Comparison of ENCODE assay signal across 23 cellular contexts in the genomic region with DNA sequence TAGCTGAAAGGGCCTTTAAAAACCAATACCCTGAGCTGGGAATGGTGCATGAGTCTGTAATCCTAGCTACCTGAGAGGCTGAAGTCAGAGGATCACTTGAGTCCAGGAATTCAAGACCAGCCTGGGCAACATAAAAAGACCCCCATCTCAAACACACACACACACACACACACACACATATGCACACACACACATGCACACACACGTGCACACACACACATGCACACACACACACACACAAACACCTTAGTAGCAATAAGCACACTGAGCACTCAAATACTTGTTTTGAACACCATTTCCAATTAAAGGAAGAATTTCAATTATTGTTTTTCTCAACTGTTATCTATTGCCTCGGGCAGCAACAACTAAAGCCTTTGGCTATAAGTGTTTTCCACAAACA. TPM values are rescaled to one million over a fixed set of nuclear protein-coding genes. Genes with fewer than 3 reads are reported as not detected.
DNase-seq lines count a peak whose midpoint lies in the region; ATAC-seq and TF ChIP-seq lines count a peak whose summit lies in the region.
"Had no signal": no experiment of that assay in that cellular context is flagged by ENCODE, and none has a peak within 500 bp of the region (broad histone marks: within the 10 kb centered on the region; RNA-seq: fewer than 3 reads in every experiment).

No MANE protein-coding gene starts in this region.

- H3K4me3 ChIP-seq in CD8-positive, alpha-beta memory T cell (ENCODE audit: low read length): peak overlapping the region; percentile 10
- H3K4me3 ChIP-seq: A549, adrenal gland, body of pancreas, left lung, psoas muscle, SJSA1, thoracic aorta had no signal

- peak overlapping the region; percentile 90 for H3K27ac Mint-ChIP-seq in activated CD8-positive, alpha-beta T cell treated with anti-CD3 and anti-CD28 coated beads, Interleukin-2, amount 10 ng/mL, durations not matched to agents 7 days and 5 days
- no peak overlapping the region for H3K27ac Mint-ChIP-seq in activated CD8-positive, alpha-beta T cell treated with anti-CD3 and anti-CD28 coated beads for 36 hours
- H3K27ac Mint-ChIP-seq in CD8-positive, alpha-beta memory T cell: peak overlapping the region; percentile 6 to 96 (median 90)
- peak overlapping the region; percentile 97 for H3K27ac Mint-ChIP-seq in activated CD4-positive, alpha-beta memory T cell treated with anti-CD3 and anti-CD28 coated beads, Interleukin-2, amount 10 ng/mL, durations not matched to agents 7 days and 5 days
- peak overlapping the region; percentile 82 to 96 (median 88) for H3K27ac Mint-ChIP-seq in naive thymus-derived CD8-positive, alpha-beta T cell

- no peak for ATAC-seq in activated CD8-positive, alpha-beta T cell treated with anti-CD3 and anti-CD28 coated beads, Interleukin-2, amount 10 ng/mL, durations not matched to agents 7 days and 5 days
- no peak for ATAC-seq in activated CD8-positive, alpha-beta T cell treated with anti-CD3 and anti-CD28 coated beads for 36 hours
- no peak for ATAC-seq in naive thymus-derived CD8-positive, alpha-beta T cell
- no peak for ATAC-seq in foreskin keratinocyte
- ATAC-seq in HG02642 (IDR thresholded peaks at IDR 0.05; ENCODE audit: poor library complexity, unreplicated experiment): no peak
- ATAC-seq: A549; body of pancreas; left lung; psoas muscle; stimulated activated naive CD8-positive, alpha-beta T cell treated with anti-CD3 and anti-CD28 coated beads, Interleukin-15, Interleukin-2, amounts not matched to agents 100 U/mL and 50 U/mL, for 24 hours had no signal

- TF ChIP-seq CTCF in activated CD8-positive, alpha-beta T cell treated with anti-CD3 and anti-CD28 coated beads for 36 hours (IDR thresholded peaks at IDR 0.05): no peak
- TF ChIP-seq CTCF in foreskin keratinocyte (conservative IDR thresholded peaks at IDR 0.05): no peak

- intact Hi-C loops in activated CD8-positive, alpha-beta T cell treated with anti-CD3 and anti-CD28 coated beads for 36 hours (cut with micrococcal nuclease): no loop called here

- POLR2A ChIA-PET in activated CD8-positive, alpha-beta T cell treated with anti-CD3 and anti-CD28 coated beads, Interleukin-2, amount 10 ng/mL, durations not matched to agents 7 days and 5 days (lab: Charles Lee): interaction anchor here (1.0 kb wide), 1 partner anchor 29 kb away, joined by 4 read pairs; no protein-coding TSS in a partner anchor
- POLR2A ChIA-PET in activated CD8-positive, alpha-beta T cell treated with anti-CD3 and anti-CD28 coated beads for 36 hours (lab: Charles Lee): interaction anchor here (0.7 kb wide), 2 partner anchors 21 to 75 kb away, joined by 3 read pairs; no protein-coding TSS in a partner anchor
- POLR2A ChIA-PET in CD8-positive, alpha-beta memory T cell (lab: Charles Lee): no interaction called here
- POLR2A ChIA-PET in activated CD4-positive, alpha-beta memory T cell treated with anti-CD3 and anti-CD28 coated beads, Interleukin-2, amount 10 ng/mL, durations not matched to agents 7 days and 5 days (lab: Charles Lee): interaction anchor here (1.1 to 3.5 kb wide), 6 partner anchors 10 to 42 kb away, joined by 3 to 16 read pairs (median 6); partner anchors contain the start of gene UBE2F
- POLR2A ChIA-PET in naive thymus-derived CD8-positive, alpha-beta T cell (lab: Charles Lee): interaction anchor here (0.6 to 1.3 kb wide), 2 partner anchors 27 to 49 kb away, joined by 3 read pairs; no protein-coding TSS in a partner anchor

- DNase-seq in activated CD8-positive, alpha-beta T cell treated with anti-CD3 and anti-CD28 coated beads, Interleukin-2, amount 10 ng/mL, durations not matched to agents 7 days and 5 days: no peak
- no peak for DNase-seq in activated CD8-positive, alpha-beta T cell treated with anti-CD3 and anti-CD28 coated beads for 36 hours
- no peak for DNase-seq in CD8-positive, alpha-beta memory T cell
- DNase-seq in activated CD4-positive, alpha-beta memory T cell treated with anti-CD3 and anti-CD28 coated beads, Interleukin-2, amount 10 ng/mL, durations not matched to agents 7 days and 5 days: no peak
- DNase-seq in naive thymus-derived CD8-positive, alpha-beta T cell: no peak
- DNase-seq in foreskin keratinocyte (no peak), RPMI8226 (no peak)
- DNase-seq: adrenal gland; body of pancreas; cerebellar nuclear complex; left lung; NCI-H1436; NCI-H2107; NCI-H446; NCI-H774; nucleus accumbens; psoas muscle; stimulated activated naive CD8-positive, alpha-beta T cell treated with anti-CD3 and anti-CD28 coated beads, Interleukin-15, Interleukin-2, amounts not matched to agents 100 U/mL and 50 U/mL, for 24 hours had no signal

- peaks cover 49% of the 10 kb centered on the region for H3K4me1 Mint-ChIP-seq in activated CD8-positive, alpha-beta T cell treated with anti-CD3 and anti-CD28 coated beads, Interleukin-2, amount 10 ng/mL, durations not matched to agents 7 days and 5 days (ENCODE audit: low read depth)
- H3K4me1 Mint-ChIP-seq in activated CD8-positive, alpha-beta T cell treated with anti-CD3 and anti-CD28 coated beads for 36 hours (ENCODE audit: low read depth): peaks cover 41% of the 10 kb centered on the region
- H3K4me1 Mint-ChIP-seq in CD8-positive, alpha-beta memory T cell: peaks cover 52 to 69% (median 57%) of the 10 kb centered on the region in 3 donors
- H3K4me1 Mint-ChIP-seq in activated CD4-positive, alpha-beta memory T cell treated with anti-CD3 and anti-CD28 coated beads, Interleukin-2, amount 10 ng/mL, durations not matched to agents 7 days and 5 days: peaks cover 62% of the 10 kb centered on the region
- peaks cover 22 to 53% (median 52%) of the 10 kb centered on the region in 4 donors for H3K4me1 Mint-ChIP-seq in naive thymus-derived CD8-positive, alpha-beta T cell

- H3K9me3 Mint-ChIP-seq in activated CD8-positive, alpha-beta T cell treated with anti-CD3 and anti-CD28 coated beads, Interleukin-2, amount 10 ng/mL, durations not matched to agents 7 days and 5 days (ENCODE audit: insufficient read depth): peaks cover 19% of the 10 kb centered on the region
- peaks cover 10% of the 10 kb centered on the region for H3K9me3 Mint-ChIP-seq in activated CD8-positive, alpha-beta T cell treated with anti-CD3 and anti-CD28 coated beads for 36 hours
- H3K9me3 Mint-ChIP-seq in CD8-positive, alpha-beta memory T cell: peaks cover 0 to 38% (median 21%) of the 10 kb centered on the region in 5 donors
- H3K9me3 Mint-ChIP-seq in activated CD4-positive, alpha-beta memory T cell treated with anti-CD3 and anti-CD28 coated beads, Interleukin-2, amount 10 ng/mL, durations not matched to agents 7 days and 5 days: peaks cover 24% of the 10 kb centered on the region
- H3K9me3 Mint-ChIP-seq in naive thymus-derived CD8-positive, alpha-beta T cell: peaks cover 0 to 16% (median 5%) of the 10 kb centered on the region in 9 donors

- no peak overlapping the region for H3K4me3 Mint-ChIP-seq in activated CD8-positive, alpha-beta T cell treated with anti-CD3 and anti-CD28 coated beads, Interleukin-2, amount 10 ng/mL, durations not matched to agents 7 days and 5 days
- H3K4me3 Mint-ChIP-seq in activated CD8-positive, alpha-beta T cell treated with anti-CD3 and anti-CD28 coated beads for 36 hours: no peak overlapping the region
- peak overlapping the region in 5 of 7 donors; percentile 55 to 79 (median 69) for H3K4me3 Mint-ChIP-seq in CD8-positive, alpha-beta memory T cell
- peak overlapping the region; percentile 40 for H3K4me3 Mint-ChIP-seq in activated CD4-positive, alpha-beta memory T cell treated with anti-CD3 and anti-CD28 coated beads, Interleukin-2, amount 10 ng/mL, durations not matched to agents 7 days and 5 days
- H3K4me3 Mint-ChIP-seq in naive thymus-derived CD8-positive, alpha-beta T cell: peak overlapping the region; percentile 45 to 81 (median 69)

- H3K27ac ChIP-seq in CD8-positive, alpha-beta memory T cell (ENCODE audit: low read depth, low read length): no peak overlapping the region
- H3K27ac ChIP-seq in foreskin keratinocyte: no peak overlapping the region
- H3K27ac ChIP-seq: A549, adrenal gland, KMS-11, psoas muscle, SJSA1, thoracic aorta had no signal

- peaks cover 6% of the 10 kb centered on the region for H3K9me3 ChIP-seq in CD8-positive, alpha-beta memory T cell (ENCODE audit: low read length)
- H3K9me3 ChIP-seq: adrenal gland, thoracic aorta had no signal

- no peaks in the 10 kb centered on the region for H3K36me3 ChIP-seq in CD8-positive, alpha-beta memory T cell (ENCODE audit: insufficient read depth, low read length)
- H3K36me3 ChIP-seq: adrenal gland, left lung, SJSA1, thoracic aorta had no signal

- H3K27me3 Mint-ChIP-seq in activated CD8-positive, alpha-beta T cell treated with anti-CD3 and anti-CD28 coated beads, Interleukin-2, amount 10 ng/mL, durations not matched to agents 7 days and 5 days (ENCODE audit: low read depth): no peaks in the 10 kb centered on the region
- no peaks in the 10 kb centered on the region for H3K27me3 Mint-ChIP-seq in activated CD8-positive, alpha-beta T cell treated with anti-CD3 and anti-CD28 coated beads for 36 hours
- no peaks in the 10 kb centered on the region for H3K27me3 Mint-ChIP-seq in CD8-positive, alpha-beta memory T cell
- H3K27me3 Mint-ChIP-seq in activated CD4-positive, alpha-beta memory T cell treated with anti-CD3 and anti-CD28 coated beads, Interleukin-2, amount 10 ng/mL, durations not matched to agents 7 days and 5 days: no peaks in the 10 kb centered on the region
- peaks cover 0 to 2% (median 0%) of the 10 kb centered on the region in 5 donors for H3K27me3 Mint-ChIP-seq in naive thymus-derived CD8-positive, alpha-beta T cell

- H3K4me1 ChIP-seq in CD8-positive, alpha-beta memory T cell (ENCODE audit: insufficient read depth, low read length): peaks cover 54% of the 10 kb centered on the region
- H3K4me1 ChIP-seq in foreskin keratinocyte: peaks cover under 1% of the 10 kb centered on the region
- H3K4me1 ChIP-seq: adrenal gland, left lung, psoas muscle had no signal

- H3K27me3 ChIP-seq in CD8-positive, alpha-beta memory T cell (ENCODE audit: insufficient read depth, low read length, poor library complexity, severe bottlenecking): no peaks in the 10 kb centered on the region
- no peaks in the 10 kb centered on the region for H3K27me3 ChIP-seq in foreskin keratinocyte
- H3K27me3 ChIP-seq: adrenal gland, body of pancreas, left lung, SJSA1 had no signal

- CTCF ChIA-PET in activated CD8-positive, alpha-beta T cell treated with anti-CD3 and anti-CD28 coated beads, Interleukin-2, amount 10 ng/mL, durations not matched to agents 7 days and 5 days (lab: Charles Lee): interaction anchor here (0.8 to 2.3 kb wide), 5 partner anchors 9 to 82 kb away, joined by 3 to 10 read pairs (median 5); partner anchors contain the start of gene RAMP1
- CTCF ChIA-PET in activated CD8-positive, alpha-beta T cell treated with anti-CD3 and anti-CD28 coated beads for 36 hours (lab: Charles Lee): interaction anchor here (1.3 to 1.7 kb wide), 2 partner anchors 18 to 102 kb away, joined by 3 to 8 read pairs; no protein-coding TSS in a partner anchor
- CTCF ChIA-PET in CD8-positive, alpha-beta memory T cell (lab: Charles Lee): no interaction called here
- CTCF ChIA-PET in activated CD4-positive, alpha-beta memory T cell treated with anti-CD3 and anti-CD28 coated beads, Interleukin-2, amount 10 ng/mL, durations not matched to agents 7 days and 5 days (lab: Charles Lee): interaction anchor here (0.7 to 1.8 kb wide), 5 partner anchors 11 to 83 kb away, joined by 3 to 8 read pairs (median 3); no protein-coding TSS in a partner anchor

- H3K36me3 Mint-ChIP-seq in activated CD8-positive, alpha-beta T cell treated with anti-CD3 and anti-CD28 coated beads, Interleukin-2, amount 10 ng/mL, durations not matched to agents 7 days and 5 days (ENCODE audit: low read depth): peaks cover 31% of the 10 kb centered on the region
- peaks cover 2% of the 10 kb centered on the region for H3K36me3 Mint-ChIP-seq in activated CD8-positive, alpha-beta T cell treated with anti-CD3 and anti-CD28 coated beads for 36 hours (ENCODE audit: low read depth)
- H3K36me3 Mint-ChIP-seq in CD8-positive, alpha-beta memory T cell: peaks cover 2 to 28% (median 11%) of the 10 kb centered on the region in 3 donors
- H3K36me3 Mint-ChIP-seq in activated CD4-positive, alpha-beta memory T cell treated with anti-CD3 and anti-CD28 coated beads, Interleukin-2, amount 10 ng/mL, durations not matched to agents 7 days and 5 days (ENCODE audit: low read depth): peaks cover 36% of the 10 kb centered on the region
- peaks cover 1 to 14% (median 5%) of the 10 kb centered on the region in 3 donors for H3K36me3 Mint-ChIP-seq in naive thymus-derived CD8-positive, alpha-beta T cell

RNA-seq across cellular contexts. Expression of gene UBE2F, which starts 25.6 kb away (rescaled TPM):
- 10 to 100 TPM; 70.2 to 71.9 TPM for total RNA-seq in activated CD8-positive, alpha-beta T cell treated with anti-CD3 and anti-CD28 coated beads, Interleukin-2, amount 10 ng/mL, durations not matched to agents 7 days and 5 days
- total RNA-seq in activated CD8-positive, alpha-beta T cell treated with anti-CD3 and anti-CD28 coated beads for 36 hours: 10 to 100 TPM; 96.5 to 99.5 TPM
- total RNA-seq in CD8-positive, alpha-beta memory T cell: 10 to 100 TPM; 65.8 to 68.8 TPM
- polyA plus RNA-seq in CD8-positive, alpha-beta memory T cell: 70.7 TPM
- 10 to 100 TPM; 77.5 to 82.7 TPM for total RNA-seq in activated CD4-positive, alpha-beta memory T cell treated with anti-CD3 and anti-CD28 coated beads, Interleukin-2, amount 10 ng/mL, durations not matched to agents 7 days and 5 days
- 10 to 100 TPM; 33.9 to 35.2 TPM for total RNA-seq in naive thymus-derived CD8-positive, alpha-beta T cell
- polyA plus RNA-seq in naive thymus-derived CD8-positive, alpha-beta T cell: 10 to 100 TPM; 41.5 to 67.3 (median 67.0) TPM
- total RNA-seq in foreskin keratinocyte: 70.5 and 71.9 TPM in 2 replicates
- 85.0 and 93.1 TPM in 2 replicates for polyA plus RNA-seq in foreskin keratinocyte

Comparison
In these comparisons a context has a peak if more than half of its experiments do, and no peak if none do; other contexts are left out.
1. H3K4me3 Mint-ChIP-seq: peak in CD8-positive, alpha-beta memory T cell (5 of 7), activated CD4-positive, alpha-beta memory T cell treated with anti-CD3 and anti-CD28 coated beads, Interleukin-2, amount 10 ng/mL, durations not matched to agents 7 days and 5 days (single experiment) and naive thymus-derived CD8-positive, alpha-beta T cell (10 of 10); none in activated CD8-positive, alpha-beta T cell treated with anti-CD3 and anti-CD28 coated beads, Interleukin-2, amount 10 ng/mL, durations not matched to agents 7 days and 5 days (single experiment) and activated CD8-positive, alpha-beta T cell treated with anti-CD3 and anti-CD28 coated beads for 36 hours (single experiment).